ENCODE assay signal across 22 cellular contexts in genomic region chr14:67572608-67573007, GRCh38. TPM values are rescaled to one million over a fixed set of nuclear protein-coding genes. Genes with fewer than 3 reads are reported as not detected.
"Had no signal": no experiment of that assay in that cellular context is flagged by ENCODE, and none has a peak within 500 bp of the region (broad histone marks: within the 10 kb centered on the region; RNA-seq: fewer than 3 reads in every experiment).

No MANE protein-coding gene starts in this region.

- H3K4me3 Mint-ChIP-seq: activated B cell treated with CpG ODN at 0.5 μM for 24 hours; activated CD8-positive, alpha-beta memory T cell treated with anti-CD3 and anti-CD28 coated beads, Interleukin-2, amount 10 ng/mL, durations not matched to agents 7 days and 5 days; activated CD8-positive, alpha-beta T cell treated with anti-CD3 and anti-CD28 coated beads, Interleukin-2, amount 10 ng/mL, durations not matched to agents 7 days and 5 days; activated T-cell treated with anti-CD3 and anti-CD28 coated beads, Interleukin-2, amount 50 U/mL, for 72 hours; immature natural killer cell; nephron; T-helper 2 cell treated with Interferon-gamma antibody and Interleukin-4, amounts not matched to agents 5 μg/mL and 100 μg/mL, for 36 hours had no signal

- H3K27ac Mint-ChIP-seq: activated B cell treated with CpG ODN at 0.5 μM for 24 hours; activated CD8-positive, alpha-beta memory T cell treated with anti-CD3 and anti-CD28 coated beads, Interleukin-2, amount 10 ng/mL, durations not matched to agents 7 days and 5 days; activated CD8-positive, alpha-beta T cell treated with anti-CD3 and anti-CD28 coated beads, Interleukin-2, amount 10 ng/mL, durations not matched to agents 7 days and 5 days; activated naive CD4-positive, alpha-beta T cell treated with anti-CD3 and anti-CD28 coated beads, Interleukin-2, amount 50 U/mL, for 72 hours; activated T-cell treated with anti-CD3 and anti-CD28 coated beads, Interleukin-2, amount 50 U/mL, for 72 hours; immature natural killer cell; nephron; T-helper 2 cell treated with Interferon-gamma antibody and Interleukin-4, amounts not matched to agents 5 μg/mL and 100 μg/mL, for 36 hours had no signal

- H3K36me3 Mint-ChIP-seq: activated CD8-positive, alpha-beta memory T cell treated with anti-CD3 and anti-CD28 coated beads, Interleukin-2, amount 10 ng/mL, durations not matched to agents 7 days and 5 days; activated naive CD4-positive, alpha-beta T cell treated with anti-CD3 and anti-CD28 coated beads, Interleukin-2, amount 50 U/mL, for 72 hours; immature natural killer cell had no signal

- H3K9me3 Mint-ChIP-seq: activated B cell treated with CpG ODN at 0.5 μM for 24 hours; activated naive CD4-positive, alpha-beta T cell treated with anti-CD3 and anti-CD28 coated beads, Interleukin-2, amount 50 U/mL, for 72 hours; activated T-cell treated with anti-CD3 and anti-CD28 coated beads, Interleukin-2, amount 50 U/mL, for 72 hours; immature natural killer cell; nephron; T-helper 2 cell treated with Interferon-gamma antibody and Interleukin-4, amounts not matched to agents 5 μg/mL and 100 μg/mL, for 36 hours had no signal

- ATAC-seq: activated CD8-positive, alpha-beta memory T cell treated with anti-CD3 and anti-CD28 coated beads, Interleukin-2, amount 10 ng/mL, durations not matched to agents 7 days and 5 days; activated CD8-positive, alpha-beta T cell treated with anti-CD3 and anti-CD28 coated beads, Interleukin-2, amount 10 ng/mL, durations not matched to agents 7 days and 5 days; activated naive CD4-positive, alpha-beta T cell treated with anti-CD3 and anti-CD28 coated beads, Interleukin-2, amount 50 U/mL, for 72 hours; body of pancreas had no signal

- FAIRE-seq: endothelial cell of umbilical vein had no signal

- DNase-seq: activated B cell treated with CpG ODN at 0.5 μM for 24 hours; activated CD8-positive, alpha-beta memory T cell treated with anti-CD3 and anti-CD28 coated beads, Interleukin-2, amount 10 ng/mL, durations not matched to agents 7 days and 5 days; activated CD8-positive, alpha-beta T cell treated with anti-CD3 and anti-CD28 coated beads, Interleukin-2, amount 10 ng/mL, durations not matched to agents 7 days and 5 days; activated gamma-delta T cell treated with Interleukin-2 at 50 U/mL for 16 hours; activated T-cell treated with anti-CD3 and anti-CD28 coated beads for 4 hours; activated T-cell treated with anti-CD3 and anti-CD28 coated beads, Interleukin-2, amount 50 U/mL, for 72 hours; cortex of kidney; heart left ventricle; hypothalamus; immature natural killer cell; mesendoderm; ovary; retina; stimulated activated CD4-positive, alpha-beta T cell treated with anti-CD3 and anti-CD28 coated beads, Interleukin-15, amount 100 ng/mL, for 24 hours; stimulated activated CD4-positive, alpha-beta T cell treated with anti-CD3 and anti-CD28 coated beads, Interleukin-2, amount 100 ng/mL, for 24 hours; stimulated activated naive CD4-positive, alpha-beta T cell had no signal

RNA-seq across cellular contexts. Expression of gene PLEKHH1, which starts 39.5 kb away (rescaled TPM):
- total RNA-seq: mononuclear cell had no signal
